1 cellular context compared by ENCODE assay signal in the genomic region with DNA sequence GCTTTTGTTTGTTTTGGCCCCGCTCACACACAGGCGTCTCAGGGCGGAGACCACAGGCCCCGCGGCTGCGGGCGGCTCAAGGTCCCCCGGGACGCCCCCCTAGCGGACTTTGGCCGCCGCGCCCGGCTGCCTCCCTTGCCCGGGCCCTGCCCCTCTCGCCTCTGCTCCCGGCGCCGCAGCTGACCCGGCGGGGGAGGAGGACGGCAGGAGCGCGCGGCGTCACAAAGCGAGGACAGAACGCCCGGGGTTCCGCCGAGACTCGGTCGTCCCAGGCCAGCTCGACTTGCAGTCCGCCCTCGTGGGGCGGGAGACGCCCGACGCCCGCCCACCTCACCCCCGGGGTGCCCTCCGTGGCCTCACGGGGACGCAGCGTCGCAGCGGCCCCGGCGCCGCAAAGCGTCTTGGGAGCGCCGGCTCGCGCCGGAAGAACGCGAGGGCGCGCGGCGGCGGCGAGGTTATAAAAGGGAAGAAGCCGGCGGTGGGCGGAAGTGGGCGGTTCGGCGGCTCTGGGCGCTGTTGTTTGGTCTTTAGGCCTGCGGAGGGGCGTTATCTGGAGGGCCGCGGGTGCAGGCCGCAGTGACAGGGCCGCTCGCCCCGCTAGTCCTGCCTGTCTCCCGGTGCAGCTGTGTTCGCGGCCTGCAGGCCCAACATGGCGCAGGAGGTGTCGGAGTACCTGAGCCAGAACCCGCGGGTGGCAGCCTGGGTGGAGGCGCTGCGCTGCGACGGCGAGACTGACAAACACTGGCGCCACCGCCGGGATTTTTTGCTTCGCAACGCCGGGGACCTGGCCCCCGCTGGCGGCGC.
TF ChIP-seq lines count a peak whose summit lies in the region.

Gene CDKN2AIP, plus strand, starts transcription at position 488 of the 804 bp plus-strand sequence. Its CDS starts 162 bp downstream, at position 650.

TF ChIP-seq in K562, 482 proteins besides CTCF, POLR2A, EP300 and RAD21 (continued from another document and continues in another):
- TF ChIP-seq MLLT1 (IDR thresholded peaks at IDR 0.05) (peak in 1 of 2 experiments; percentile 87; a peak in 2 of 4 replicates), DPF2 (IDR thresholded peaks at IDR 0.05) (0 out of 2 replicates have a peak, but pooled peaks have one; percentile 10), SAFB2 (IDR thresholded peaks at IDR 0.05; ENCODE audit: borderline replicate concordance, low read depth, low read length, severe bottlenecking) (no peak), ZNF184 (CRISPR knock-in tag; IDR thresholded peaks at IDR 0.05) (no peak), RFX1 (IDR thresholded peaks at IDR 0.05) (no peak), CTBP1 (IDR thresholded peaks at IDR 0.05; ENCODE audit: borderline replicate concordance) (peak; percentile 87), RNF2 (IDR thresholded peaks at IDR 0.05) (peak; percentile 54), ILK (tag; IDR thresholded peaks at IDR 0.05; ENCODE audit: borderline replicate concordance, low read depth) (no peak), ETS2 (tag; IDR thresholded peaks at IDR 0.05; ENCODE audit: borderline replicate concordance, poor library complexity, severe bottlenecking) (no peak), GATA2 (CRISPR knock-in tag; IDR thresholded peaks at IDR 0.05) (no peak; the same call in 1 of the 2 replicates), ZNF830 (CRISPR knock-in tag; IDR thresholded peaks at IDR 0.05) (peak; percentile 54; the same call in 1 of the 2 replicates), ZBTB17 (CRISPR knock-in tag; IDR thresholded peaks at IDR 0.05) (peak; percentile 91), FOS (IDR thresholded peaks at IDR 0.05; ENCODE audit: extremely low read depth, insufficient read length) (no peak), MAFF (IDR thresholded peaks at IDR 0.05; ENCODE audit: low read length) (no peak), NFATC3 (IDR thresholded peaks at IDR 0.05) (no peak), HOXB6 (CRISPR knock-in tag; IDR thresholded peaks at IDR 0.05; ENCODE audit: borderline replicate concordance) (no peak), KDM5B (IDR thresholded peaks at IDR 0.05; ENCODE audit: insufficient replicate concordance, low read depth, low read length) (peak; percentile 93), GABPA (tag; conservative IDR thresholded peaks at IDR 0.05; ENCODE audit: low read depth) (peak; percentile 94), RBM22 (IDR thresholded peaks at IDR 0.05; ENCODE audit: low read depth, low read length, poor library complexity, severe bottlenecking) (peak; percentile 45), CHCHD3 (CRISPR knock-in tag; IDR thresholded peaks at IDR 0.05) (no peak), FOXK2 (conservative IDR thresholded peaks at IDR 0.05 in 1 of 2, IDR thresholded peaks at IDR 0.05 in 1 of 2; ENCODE audit: low read depth in 2 of 2) (peak; percentile 39 to 62; a peak in 2 of 4 replicates), ETV1 (tag; conservative IDR thresholded peaks at IDR 0.05; ENCODE audit: low read depth) (peak; percentile 75), ZFX (CRISPR knock-in tag; IDR thresholded peaks at IDR 0.05) (peak; percentile 99), ATF7 (IDR thresholded peaks at IDR 0.05) (peak; percentile 72; the same call in 1 of the 2 replicates), ID3 (CRISPR knock-in tag; IDR thresholded peaks at IDR 0.05) (no peak), ID3 (tag; IDR thresholded peaks at IDR 0.05) (no peak), FUS (optimal IDR thresholded peaks at IDR 0.05; ENCODE audit: low read depth, low read length) (peak; percentile 64), HNRNPK (IDR thresholded peaks at IDR 0.05; ENCODE audit: low read depth, low read length, poor library complexity, severe bottlenecking) (peak; percentile 13), ZBTB26 (CRISPR knock-in tag; IDR thresholded peaks at IDR 0.05) (no peak), CBFA2T2 (conservative IDR thresholded peaks at IDR 0.05) (no peak), SIX5 (IDR thresholded peaks at IDR 0.05; ENCODE audit: borderline replicate concordance in 1 of 2, insufficient read depth in 1 of 2, low read depth in 1 of 2, low read length in 2 of 2) (no peak), SMAD4 (CRISPR knock-in tag; conservative IDR thresholded peaks at IDR 0.05) (peak; percentile 86), STAT6 (CRISPR knock-in tag; IDR thresholded peaks at IDR 0.05) (peak; percentile 84), ETV6 (IDR thresholded peaks at IDR 0.05; ENCODE audit: borderline replicate concordance in 1 of 2, low read depth in 2 of 2, low read length in 1 of 2) (no peak; a peak in 1 of 4 replicates), ETV6 (CRISPR knock-in tag; IDR thresholded peaks at IDR 0.05; ENCODE audit: borderline replicate concordance) (no peak)
- TF ChIP-seq, protein P1, sequence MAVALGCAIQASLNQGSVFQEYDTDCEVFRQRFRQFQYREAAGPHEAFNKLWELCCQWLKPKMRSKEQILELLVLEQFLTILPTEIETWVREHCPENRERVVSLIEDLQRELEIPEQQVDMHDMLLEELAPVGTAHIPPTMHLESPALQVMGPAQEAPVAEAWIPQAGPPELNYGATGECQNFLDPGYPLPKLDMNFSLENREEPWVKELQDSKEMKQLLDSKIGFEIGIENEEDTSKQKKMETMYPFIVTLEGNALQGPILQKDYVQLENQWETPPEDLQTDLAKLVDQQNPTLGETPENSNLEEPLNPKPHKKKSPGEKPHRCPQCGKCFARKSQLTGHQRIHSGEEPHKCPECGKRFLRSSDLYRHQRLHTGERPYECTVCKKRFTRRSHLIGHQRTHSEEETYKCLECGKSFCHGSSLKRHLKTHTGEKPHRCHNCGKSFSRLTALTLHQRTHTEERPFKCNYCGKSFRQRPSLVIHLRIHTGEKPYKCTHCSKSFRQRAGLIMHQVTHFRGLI (CRISPR knock-in tag; IDR thresholded peaks at IDR 0.05), result no peak
- TF ChIP-seq, protein P2, sequence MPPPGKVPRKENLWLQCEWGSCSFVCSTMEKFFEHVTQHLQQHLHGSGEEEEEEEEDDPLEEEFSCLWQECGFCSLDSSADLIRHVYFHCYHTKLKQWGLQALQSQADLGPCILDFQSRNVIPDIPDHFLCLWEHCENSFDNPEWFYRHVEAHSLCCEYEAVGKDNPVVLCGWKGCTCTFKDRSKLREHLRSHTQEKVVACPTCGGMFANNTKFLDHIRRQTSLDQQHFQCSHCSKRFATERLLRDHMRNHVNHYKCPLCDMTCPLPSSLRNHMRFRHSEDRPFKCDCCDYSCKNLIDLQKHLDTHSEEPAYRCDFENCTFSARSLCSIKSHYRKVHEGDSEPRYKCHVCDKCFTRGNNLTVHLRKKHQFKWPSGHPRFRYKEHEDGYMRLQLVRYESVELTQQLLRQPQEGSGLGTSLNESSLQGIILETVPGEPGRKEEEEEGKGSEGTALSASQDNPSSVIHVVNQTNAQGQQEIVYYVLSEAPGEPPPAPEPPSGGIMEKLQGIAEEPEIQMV (tag; conservative IDR thresholded peaks at IDR 0.05; ENCODE audit: low read depth), result no peak
- TF ChIP-seq, protein P3, sequence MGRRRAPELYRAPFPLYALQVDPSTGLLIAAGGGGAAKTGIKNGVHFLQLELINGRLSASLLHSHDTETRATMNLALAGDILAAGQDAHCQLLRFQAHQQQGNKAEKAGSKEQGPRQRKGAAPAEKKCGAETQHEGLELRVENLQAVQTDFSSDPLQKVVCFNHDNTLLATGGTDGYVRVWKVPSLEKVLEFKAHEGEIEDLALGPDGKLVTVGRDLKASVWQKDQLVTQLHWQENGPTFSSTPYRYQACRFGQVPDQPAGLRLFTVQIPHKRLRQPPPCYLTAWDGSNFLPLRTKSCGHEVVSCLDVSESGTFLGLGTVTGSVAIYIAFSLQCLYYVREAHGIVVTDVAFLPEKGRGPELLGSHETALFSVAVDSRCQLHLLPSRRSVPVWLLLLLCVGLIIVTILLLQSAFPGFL (CRISPR knock-in tag; IDR thresholded peaks at IDR 0.05), result no peak
- TF ChIP-seq, protein P4, sequence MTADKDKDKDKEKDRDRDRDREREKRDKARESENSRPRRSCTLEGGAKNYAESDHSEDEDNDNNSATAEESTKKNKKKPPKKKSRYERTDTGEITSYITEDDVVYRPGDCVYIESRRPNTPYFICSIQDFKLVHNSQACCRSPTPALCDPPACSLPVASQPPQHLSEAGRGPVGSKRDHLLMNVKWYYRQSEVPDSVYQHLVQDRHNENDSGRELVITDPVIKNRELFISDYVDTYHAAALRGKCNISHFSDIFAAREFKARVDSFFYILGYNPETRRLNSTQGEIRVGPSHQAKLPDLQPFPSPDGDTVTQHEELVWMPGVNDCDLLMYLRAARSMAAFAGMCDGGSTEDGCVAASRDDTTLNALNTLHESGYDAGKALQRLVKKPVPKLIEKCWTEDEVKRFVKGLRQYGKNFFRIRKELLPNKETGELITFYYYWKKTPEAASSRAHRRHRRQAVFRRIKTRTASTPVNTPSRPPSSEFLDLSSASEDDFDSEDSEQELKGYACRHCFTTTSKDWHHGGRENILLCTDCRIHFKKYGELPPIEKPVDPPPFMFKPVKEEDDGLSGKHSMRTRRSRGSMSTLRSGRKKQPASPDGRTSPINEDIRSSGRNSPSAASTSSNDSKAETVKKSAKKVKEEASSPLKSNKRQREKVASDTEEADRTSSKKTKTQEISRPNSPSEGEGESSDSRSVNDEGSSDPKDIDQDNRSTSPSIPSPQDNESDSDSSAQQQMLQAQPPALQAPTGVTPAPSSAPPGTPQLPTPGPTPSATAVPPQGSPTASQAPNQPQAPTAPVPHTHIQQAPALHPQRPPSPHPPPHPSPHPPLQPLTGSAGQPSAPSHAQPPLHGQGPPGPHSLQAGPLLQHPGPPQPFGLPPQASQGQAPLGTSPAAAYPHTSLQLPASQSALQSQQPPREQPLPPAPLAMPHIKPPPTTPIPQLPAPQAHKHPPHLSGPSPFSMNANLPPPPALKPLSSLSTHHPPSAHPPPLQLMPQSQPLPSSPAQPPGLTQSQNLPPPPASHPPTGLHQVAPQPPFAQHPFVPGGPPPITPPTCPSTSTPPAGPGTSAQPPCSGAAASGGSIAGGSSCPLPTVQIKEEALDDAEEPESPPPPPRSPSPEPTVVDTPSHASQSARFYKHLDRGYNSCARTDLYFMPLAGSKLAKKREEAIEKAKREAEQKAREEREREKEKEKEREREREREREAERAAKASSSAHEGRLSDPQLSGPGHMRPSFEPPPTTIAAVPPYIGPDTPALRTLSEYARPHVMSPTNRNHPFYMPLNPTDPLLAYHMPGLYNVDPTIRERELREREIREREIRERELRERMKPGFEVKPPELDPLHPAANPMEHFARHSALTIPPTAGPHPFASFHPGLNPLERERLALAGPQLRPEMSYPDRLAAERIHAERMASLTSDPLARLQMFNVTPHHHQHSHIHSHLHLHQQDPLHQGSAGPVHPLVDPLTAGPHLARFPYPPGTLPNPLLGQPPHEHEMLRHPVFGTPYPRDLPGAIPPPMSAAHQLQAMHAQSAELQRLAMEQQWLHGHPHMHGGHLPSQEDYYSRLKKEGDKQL (CRISPR knock-in tag; IDR thresholded peaks at IDR 0.05; ENCODE audit: borderline replicate concordance), result no peak
- TF ChIP-seq, protein P5, sequence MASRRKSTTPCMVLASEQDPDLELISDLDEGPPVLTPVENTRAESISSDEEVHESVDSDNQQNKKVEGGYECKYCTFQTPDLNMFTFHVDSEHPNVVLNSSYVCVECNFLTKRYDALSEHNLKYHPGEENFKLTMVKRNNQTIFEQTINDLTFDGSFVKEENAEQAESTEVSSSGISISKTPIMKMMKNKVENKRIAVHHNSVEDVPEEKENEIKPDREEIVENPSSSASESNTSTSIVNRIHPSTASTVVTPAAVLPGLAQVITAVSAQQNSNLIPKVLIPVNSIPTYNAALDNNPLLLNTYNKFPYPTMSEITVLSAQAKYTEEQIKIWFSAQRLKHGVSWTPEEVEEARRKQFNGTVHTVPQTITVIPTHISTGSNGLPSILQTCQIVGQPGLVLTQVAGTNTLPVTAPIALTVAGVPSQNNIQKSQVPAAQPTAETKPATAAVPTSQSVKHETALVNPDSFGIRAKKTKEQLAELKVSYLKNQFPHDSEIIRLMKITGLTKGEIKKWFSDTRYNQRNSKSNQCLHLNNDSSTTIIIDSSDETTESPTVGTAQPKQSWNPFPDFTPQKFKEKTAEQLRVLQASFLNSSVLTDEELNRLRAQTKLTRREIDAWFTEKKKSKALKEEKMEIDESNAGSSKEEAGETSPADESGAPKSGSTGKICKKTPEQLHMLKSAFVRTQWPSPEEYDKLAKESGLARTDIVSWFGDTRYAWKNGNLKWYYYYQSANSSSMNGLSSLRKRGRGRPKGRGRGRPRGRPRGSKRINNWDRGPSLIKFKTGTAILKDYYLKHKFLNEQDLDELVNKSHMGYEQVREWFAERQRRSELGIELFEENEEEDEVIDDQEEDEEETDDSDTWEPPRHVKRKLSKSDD (conservative IDR thresholded peaks at IDR 0.05; ENCODE audit: low read length), result no peak
